15 cellular contexts compared by ENCODE assay signal in the genomic region with DNA sequence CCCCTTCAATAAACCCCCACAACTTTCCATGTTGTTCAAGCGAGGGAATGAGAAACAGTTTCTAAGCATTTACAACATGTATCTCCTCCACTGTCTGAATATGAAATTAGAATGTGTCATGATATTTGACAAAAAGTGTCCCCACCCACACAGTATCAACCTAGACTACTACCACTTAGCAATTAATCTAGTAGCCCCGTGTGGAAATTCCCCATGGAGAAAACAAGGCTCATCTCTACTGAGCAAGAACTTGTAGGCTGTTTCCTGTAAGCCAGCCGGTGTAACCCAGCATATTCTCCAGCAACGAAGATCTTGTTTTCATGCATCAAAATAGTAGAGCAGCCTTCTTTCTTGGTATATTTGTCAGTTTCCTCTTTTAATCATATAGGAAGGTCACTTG.
DNase-seq lines count a peak whose midpoint lies in the region; ATAC-seq and TF ChIP-seq lines count a peak whose summit lies in the region.
"Had no signal": no experiment of that assay in that cellular context is flagged by ENCODE, and none has a peak within 500 bp of the region (broad histone marks: within the 10 kb centered on the region; RNA-seq: fewer than 3 reads in every experiment).

No MANE protein-coding gene starts in this region.

- H3K36me3 ChIP-seq in smooth muscle cell (ENCODE audit: low read depth), result no peaks in the 10 kb centered on the region
- H3K36me3 ChIP-seq: transverse colon had no signal

- no peaks in the 10 kb centered on the region for H3K4me1 ChIP-seq in smooth muscle cell (ENCODE audit: low read depth)
- H3K4me1 ChIP-seq: A549 had no signal

- no peaks in the 10 kb centered on the region for H3K27me3 ChIP-seq in smooth muscle cell (ENCODE audit: low read depth)
- H3K27me3 ChIP-seq: foreskin keratinocyte, transverse colon had no signal

- DNase-seq in activated CD4-positive, alpha-beta T cell treated with anti-CD3 and anti-CD28 coated beads for 4 hours, result peak; percentile 72 to 80
- DNase-seq in activated CD4-positive, alpha-beta T cell treated with anti-CD3 and anti-CD28 coated beads, Interleukin-2, amount 50 U/mL, for 1 hour, result no peak
- peak; percentile 63 to 68 for DNase-seq in activated CD4-positive, alpha-beta T cell treated with anti-CD3 and anti-CD28 coated beads, Interleukin-2, amount 50 U/mL, for 4 hours
- no peak for DNase-seq in central memory CD8-positive, alpha-beta T cell (ENCODE audit: low spot score in 2 of 2)
- DNase-seq in smooth muscle cell (lab: John Stamatoyannopoulos, UW; ENCODE audit: unreplicated experiment) (no peak), NCI-H2029 treated with DMSO at 0.1 percent for 48 hours (lab: John Stamatoyannopoulos, UW) (no peak), iPS-NIHi11 (ENCODE audit: low spot score) (no peak)
- DNase-seq: effector CD4-positive, alpha-beta T cell; foreskin keratinocyte; GOT3; NCI-H2171; transverse colon had no signal

- H3K27me3 Mint-ChIP-seq in central memory CD8-positive, alpha-beta T cell, result no peaks in the 10 kb centered on the region
- no peaks in the 10 kb centered on the region for H3K27me3 Mint-ChIP-seq in stimulated activated memory B cell treated with anti-CD40 and anti-IgM and Interleukin-4, amounts not matched to agents 10 μg/mL and 1 μg/mL and 100 μg/mL, for 72 hours

- no peaks in the 10 kb centered on the region for H3K79me2 ChIP-seq in smooth muscle cell (ENCODE audit: low read depth)

- H3K4me1 Mint-ChIP-seq in central memory CD8-positive, alpha-beta T cell, result peaks cover 63% of the 10 kb centered on the region
- peaks cover 64% of the 10 kb centered on the region for H3K4me1 Mint-ChIP-seq in stimulated activated memory B cell treated with anti-CD40 and anti-IgM and Interleukin-4, amounts not matched to agents 10 μg/mL and 1 μg/mL and 100 μg/mL, for 72 hours

- no peak for ATAC-seq in central memory CD8-positive, alpha-beta T cell (replicated peaks; ENCODE audit: extremely low read depth, poor library complexity, severe bottlenecking)
- ATAC-seq in stimulated activated memory B cell treated with anti-CD40 and anti-IgM and Interleukin-4, amounts not matched to agents 10 μg/mL and 1 μg/mL and 100 μg/mL, for 72 hours, result peak; percentile 82
- ATAC-seq: A549, foreskin keratinocyte, WTC11 had no signal

- H3K9me3 Mint-ChIP-seq in central memory CD8-positive, alpha-beta T cell, result no peaks in the 10 kb centered on the region
- no peaks in the 10 kb centered on the region for H3K9me3 Mint-ChIP-seq in stimulated activated memory B cell treated with anti-CD40 and anti-IgM and Interleukin-4, amounts not matched to agents 10 μg/mL and 1 μg/mL and 100 μg/mL, for 72 hours
- H3K9me3 Mint-ChIP-seq: WTC11 had no signal

- H3K9me3 ChIP-seq in smooth muscle cell (replicated peaks; ENCODE audit: low read depth), result no peaks in the 10 kb centered on the region
- H3K9me3 ChIP-seq: A549, transverse colon had no signal

- no peak overlapping the region for H3K4me3 Mint-ChIP-seq in central memory CD8-positive, alpha-beta T cell
- H3K4me3 Mint-ChIP-seq in stimulated activated memory B cell treated with anti-CD40 and anti-IgM and Interleukin-4, amounts not matched to agents 10 μg/mL and 1 μg/mL and 100 μg/mL, for 72 hours, result peak overlapping the region; percentile 7
- H3K4me3 Mint-ChIP-seq: WTC11 had no signal

- no peak overlapping the region for H2AFZ ChIP-seq in smooth muscle cell (ENCODE audit: low read depth)

- TF ChIP-seq CTCF in smooth muscle cell (IDR thresholded peaks at IDR 0.05; ENCODE audit: borderline replicate concordance, insufficient read depth, poor library complexity, severe bottlenecking), result no peak

- WGBS in smooth muscle cell (ENCODE audit: low lambda C conversion rate), result 93% methylated on average over 4 of the region's 4 CpGs

- H3K27ac Mint-ChIP-seq in central memory CD8-positive, alpha-beta T cell (ENCODE audit: low read depth), result peak overlapping the region; percentile 66
- H3K27ac Mint-ChIP-seq in stimulated activated memory B cell treated with anti-CD40 and anti-IgM and Interleukin-4, amounts not matched to agents 10 μg/mL and 1 μg/mL and 100 μg/mL, for 72 hours, result peak overlapping the region; percentile 69
- H3K27ac Mint-ChIP-seq: WTC11 had no signal

- peaks cover 6% of the 10 kb centered on the region for H3K36me3 Mint-ChIP-seq in central memory CD8-positive, alpha-beta T cell (ENCODE audit: insufficient read depth)
- peaks cover 28% of the 10 kb centered on the region for H3K36me3 Mint-ChIP-seq in stimulated activated memory B cell treated with anti-CD40 and anti-IgM and Interleukin-4, amounts not matched to agents 10 μg/mL and 1 μg/mL and 100 μg/mL, for 72 hours
- H3K36me3 Mint-ChIP-seq: WTC11 had no signal

- no peaks in the 10 kb centered on the region for H4K20me1 ChIP-seq in smooth muscle cell (ENCODE audit: low read depth)

- no peak overlapping the region for H3K9ac ChIP-seq in smooth muscle cell (ENCODE audit: low read depth)

- no peak overlapping the region for H3K4me2 ChIP-seq in smooth muscle cell
- H3K4me2 ChIP-seq: A549 had no signal

- H3K4me3 ChIP-seq in smooth muscle cell, result no peak overlapping the region
- H3K4me3 ChIP-seq: A549, transverse colon had no signal

- H3K27ac ChIP-seq in smooth muscle cell (ENCODE audit: low read depth), result no peak overlapping the region
- H3K27ac ChIP-seq: A549, foreskin keratinocyte, transverse colon had no signal

- H3F3A ChIP-seq in smooth muscle cell (ENCODE audit: low read depth), result no peaks in the 10 kb centered on the region

Comparison
In these comparisons a context has a peak if more than half of its experiments do, and no peak if none do; other contexts are left out.
1. DNase-seq: peak in activated CD4-positive, alpha-beta T cell treated with anti-CD3 and anti-CD28 coated beads for 4 hours (2 of 2) and activated CD4-positive, alpha-beta T cell treated with anti-CD3 and anti-CD28 coated beads, Interleukin-2, amount 50 U/mL, for 4 hours (2 of 2); none in activated CD4-positive, alpha-beta T cell treated with anti-CD3 and anti-CD28 coated beads, Interleukin-2, amount 50 U/mL, for 1 hour (single experiment), central memory CD8-positive, alpha-beta T cell (0 of 2), smooth muscle cell (single experiment), NCI-H2029 treated with DMSO at 0.1 percent for 48 hours (single experiment) and iPS-NIHi11 (single experiment).